Comparison of ENCODE assay signal across 21 cellular contexts in genomic region chr1:161770250-161770649, GRCh38. TPM values are rescaled to one million over a fixed set of nuclear protein-coding genes. Genes with fewer than 3 reads are reported as not detected.
A peak's percentile ranks its signal among the peaks of the same experiment; 100 is the strongest.
DNase-seq lines count a peak whose midpoint lies in the region; ATAC-seq, FAIRE-seq and TF ChIP-seq lines count a peak whose summit lies in the region.
"Had no signal": no experiment of that assay in that cellular context is flagged by ENCODE, and none has a peak within 500 bp of the region (broad histone marks: within the 10 kb centered on the region; RNA-seq: fewer than 3 reads in every experiment).

No MANE protein-coding gene starts in this region.

- H3K4me2 ChIP-seq in Karpas-422 (ENCODE audit: low read depth, low read length, poor library complexity, severe bottlenecking) (peak overlapping the region; percentile 11), GM12878 (ENCODE audit: control insufficient read depth, insufficient read depth) (peak overlapping the region; percentile 83)
- H3K4me2 ChIP-seq: GM23338 had no signal

- no peak for TF ChIP-seq RAD21 in GM12878 (IDR thresholded peaks at IDR 0.05; ENCODE audit: insufficient read depth, low read depth, low read length)

- H3K27ac ChIP-seq in Karpas-422 (ENCODE audit: low read length) = no peak overlapping the region
- H3K27ac ChIP-seq in GM12878 (ENCODE audit: control insufficient read depth, insufficient read depth) = no peak overlapping the region
- H3K27ac ChIP-seq: C4-2B, SJCRH30 had no signal

- H2AFZ ChIP-seq in Karpas-422 (ENCODE audit: low read length) (no peak overlapping the region), GM12878 (ENCODE audit: control insufficient read depth, low read depth, low read length) (no peak overlapping the region)
- H2AFZ ChIP-seq: GM23338 had no signal

- FAIRE-seq in GM12878 (lab: Jason Lieb, UNC) = no peak
- FAIRE-seq: GM19239 had no signal

- H3K36me3 Mint-ChIP-seq in activated naive CD8-positive, alpha-beta T cell = peaks cover 2% of the 10 kb centered on the region
- peaks cover 13% of the 10 kb centered on the region for H3K36me3 Mint-ChIP-seq in activated naive CD8-positive, alpha-beta T cell treated with anti-CD3 and anti-CD28 coated beads for 36 hours

- no peak overlapping the region for H3K4me3 Mint-ChIP-seq in activated naive CD8-positive, alpha-beta T cell
- H3K4me3 Mint-ChIP-seq in activated naive CD8-positive, alpha-beta T cell treated with anti-CD3 and anti-CD28 coated beads for 36 hours = no peak overlapping the region
- H3K4me3 Mint-ChIP-seq in stimulated activated naive CD8-positive, alpha-beta T cell treated with anti-CD3 and anti-CD28 coated beads, Interleukin-15, amount 100 ng/mL, for 72 hours = peak overlapping the region; percentile 36 to 48
- H3K4me3 Mint-ChIP-seq: GM23338 had no signal

- POLR2A ChIA-PET in GM12878 (lab: Charles Lee) = no interaction called here

- 100% methylated on average over 3 of the region's 3 CpGs for whole genome bisulfite sequencing in GM12878 (ENCODE audit: insufficient coverage, insufficient replicate concordance, low lambda C conversion rate, missing lambda C conversion rate)

- H3K9me3 Mint-ChIP-seq in activated naive CD8-positive, alpha-beta T cell (ENCODE audit: low read depth) = no peaks in the 10 kb centered on the region
- H3K9me3 Mint-ChIP-seq in activated naive CD8-positive, alpha-beta T cell treated with anti-CD3 and anti-CD28 coated beads for 36 hours = no peaks in the 10 kb centered on the region
- H3K9me3 Mint-ChIP-seq in stimulated activated naive CD8-positive, alpha-beta T cell treated with anti-CD3 and anti-CD28 coated beads, Interleukin-15, amount 100 ng/mL, for 72 hours = no peaks in the 10 kb centered on the region
- H3K9me3 Mint-ChIP-seq: GM23338 had no signal

- no peak for DNase-seq in activated naive CD8-positive, alpha-beta T cell treated with anti-CD3 and anti-CD28 coated beads for 36 hours
- DNase-seq in Karpas-422 = no peak
- no peak for DNase-seq in GM12878 (ENCODE audit: low read depth, low spot score)
- DNase-seq in stimulated activated naive CD8-positive, alpha-beta T cell treated with anti-CD3 and anti-CD28 coated beads, Interleukin-15, amount 100 ng/mL, for 72 hours = no peak
- DNase-seq in NCI-H748 treated with DMSO at 0.1 percent for 48 hours (lab: John Stamatoyannopoulos, UW) = no peak
- DNase-seq: ACHN, COR-L47, DMS 273 treated with DMSO at 0.1 percent for 48 hours, GDM1, HCEC 1CT, KBM-7, NCI-H1417 treated with DMSO at 0.1 percent for 48 hours, NCI-H187 treated with DMSO at 0.1 percent for 48 hours, NCI-H2227 treated with DMSO at 0.1 percent for 48 hours, NCI-H524, SJCRH30 had no signal

- H3K4me1 Mint-ChIP-seq in activated naive CD8-positive, alpha-beta T cell (ENCODE audit: low read depth) = peaks cover 40% of the 10 kb centered on the region
- H3K4me1 Mint-ChIP-seq in activated naive CD8-positive, alpha-beta T cell treated with anti-CD3 and anti-CD28 coated beads for 36 hours = peaks cover 42% of the 10 kb centered on the region
- peaks cover 29% of the 10 kb centered on the region for H3K4me1 Mint-ChIP-seq in stimulated activated naive CD8-positive, alpha-beta T cell treated with anti-CD3 and anti-CD28 coated beads, Interleukin-15, amount 100 ng/mL, for 72 hours

- peak overlapping the region; percentile 30 for H3K27ac Mint-ChIP-seq in activated naive CD8-positive, alpha-beta T cell
- no peak overlapping the region for H3K27ac Mint-ChIP-seq in activated naive CD8-positive, alpha-beta T cell treated with anti-CD3 and anti-CD28 coated beads for 36 hours
- peak overlapping the region in 1 of 2 donors; percentile 89 for H3K27ac Mint-ChIP-seq in stimulated activated naive CD8-positive, alpha-beta T cell treated with anti-CD3 and anti-CD28 coated beads, Interleukin-15, amount 100 ng/mL, for 72 hours
- H3K27ac Mint-ChIP-seq: GM23338 had no signal

- intact Hi-C loops in GM12878 (cut with micrococcal nuclease; ENCODE audit: unreplicated experiment) = no loop called here

- TF ChIP-seq CTCF in GM12878 (IDR thresholded peaks at IDR 0.05 in 2 of 3, conservative IDR thresholded peaks at IDR 0.05 in 1 of 3; ENCODE audit: control insufficient read depth in 2 of 3, extremely low read depth in 1 of 3, insufficient read depth in 1 of 3, low read depth in 3 of 3, low read length in 3 of 3) = no peak

- ATAC-seq in GM12878 (no peak), GM18517 (IDR thresholded peaks at IDR 0.05; ENCODE audit: unreplicated experiment) (no peak)
- no peak for ATAC-seq in stimulated activated naive CD8-positive, alpha-beta T cell treated with anti-CD3 and anti-CD28 coated beads, Interleukin-15, amount 100 ng/mL, for 72 hours
- ATAC-seq: GM23338 had no signal

- H3K79me2 ChIP-seq in Karpas-422 (ENCODE audit: low read length) (peaks cover 98% of the 10 kb centered on the region), GM12878 (ENCODE audit: control insufficient read depth, insufficient read depth, low read length) (peaks cover 95% of the 10 kb centered on the region)

- TF ChIP-seq EP300 in GM12878 (IDR thresholded peaks at IDR 0.05; ENCODE audit: borderline replicate concordance in 1 of 2, control insufficient read depth in 1 of 2, low read depth in 2 of 2, low read length in 2 of 2) = no peak

- H3K36me3 ChIP-seq in Karpas-422 (ENCODE audit: insufficient read depth, low read length) = peaks cover 20% of the 10 kb centered on the region; the same call in 1 of the 2 replicates
- H3K36me3 ChIP-seq in GM12878 (ENCODE audit: control insufficient read depth in 2 of 2, insufficient read depth in 2 of 2, low read length in 1 of 2) = no peaks in the 10 kb centered on the region
- H3K36me3 ChIP-seq: SJCRH30 had no signal

- H3K9me2 ChIP-seq in Karpas-422 (replicated peaks; ENCODE audit: insufficient read depth, low read length) = no peaks in the 10 kb centered on the region

- H3K9ac ChIP-seq in Karpas-422 (ENCODE audit: low read length) (no peak overlapping the region), GM12878 (ENCODE audit: control insufficient read depth, insufficient read depth, low read length) (no peak overlapping the region)

- H3K4me3 ChIP-seq in Karpas-422 (ENCODE audit: low read length) (no peak overlapping the region), GM12878 (peak overlapping the region; percentile 28; the same call in 1 of the 2 replicates)
- H3K4me3 ChIP-seq: GM23338, SJCRH30 had no signal

- no peaks in the 10 kb centered on the region; the same call in 1 of the 2 replicates for H4K20me1 ChIP-seq in Karpas-422 (ENCODE audit: insufficient read depth, low read depth, low read length)
- no peaks in the 10 kb centered on the region for H4K20me1 ChIP-seq in GM12878 (ENCODE audit: control insufficient read depth, insufficient read depth)

- H3K4me1 ChIP-seq in Karpas-422 (ENCODE audit: low read length) = peaks cover 69% of the 10 kb centered on the region
- H3K4me1 ChIP-seq in GM12878 (ENCODE audit: control insufficient read depth, insufficient read depth, low read length) = peaks cover 17% of the 10 kb centered on the region
- H3K4me1 ChIP-seq: SJCRH30 had no signal

- CTCF ChIA-PET in GM12878 (lab: Yijun Ruan, JAX) = interaction anchor here (1.1 to 1.3 kb wide), 2 partner anchors 14 to 22 kb away, joined by 3 to 6 read pairs; no protein-coding TSS in a partner anchor

- RAD21 ChIA-PET in GM12878 (lab: Charles Lee; ENCODE audit: unreplicated experiment) = no interaction called here

- H3K9me3 ChIP-seq in Karpas-422 (ENCODE audit: low read length) = no peaks in the 10 kb centered on the region
- no peaks in the 10 kb centered on the region for H3K9me3 ChIP-seq in GM12878 (replicated peaks; ENCODE audit: control insufficient read depth, insufficient read depth, low read length)
- H3K9me3 ChIP-seq: SJCRH30 had no signal

- no peak for TF ChIP-seq POLR2A in GM12878 (IDR thresholded peaks at IDR 0.05; ENCODE audit: low read depth, low read length)

- in situ Hi-C loops in GM12878 (cut with MboI) = no loop called here

- no peaks in the 10 kb centered on the region for H3K27me3 Mint-ChIP-seq in activated naive CD8-positive, alpha-beta T cell
- no peaks in the 10 kb centered on the region for H3K27me3 Mint-ChIP-seq in activated naive CD8-positive, alpha-beta T cell treated with anti-CD3 and anti-CD28 coated beads for 36 hours
- no peaks in the 10 kb centered on the region for H3K27me3 Mint-ChIP-seq in stimulated activated naive CD8-positive, alpha-beta T cell treated with anti-CD3 and anti-CD28 coated beads, Interleukin-15, amount 100 ng/mL, for 72 hours

- no peaks in the 10 kb centered on the region for H3K27me3 ChIP-seq in Karpas-422 (ENCODE audit: low read length)
- no peaks in the 10 kb centered on the region for H3K27me3 ChIP-seq in GM12878 (replicated peaks in 1 of 2; ENCODE audit: control insufficient read depth in 2 of 2, insufficient read depth in 2 of 2, low read length in 1 of 2)
- H3K27me3 ChIP-seq: SJCRH30 had no signal

- SMC1A ChIA-PET in GM12878 (lab: Charles Lee; ENCODE audit: uncharacterized antibody, unreplicated experiment) = interaction anchor here (0.6 to 1.2 kb wide), 3 partner anchors 15 to 694 kb away, joined by 3 to 5 read pairs (median 3); no protein-coding TSS in a partner anchor

- BruUV-seq in GM12878 (replicated peaks; lab: Mats Ljungman, UMichigan) = no TSS peak

RNA-seq across cellular contexts. Expression of gene ATF6, which starts 4.1 kb away (rescaled TPM):
- total RNA-seq in activated naive CD8-positive, alpha-beta T cell treated with anti-CD3 and anti-CD28 coated beads for 36 hours = 10 to 100 TPM; 20.2 to 22.1 TPM
- 21.6 and 36.5 TPM in 2 replicates for total RNA-seq in Karpas-422 (2014; rRNA removed; shearing (Covaris generic); ENCODE audit: low replicate concordance)
- 65.7 and 71.1 TPM in 2 replicates for total RNA-seq in GM12878 (2013; cell fraction: nucleolus; rRNA removed)
- 15.2 and 18.0 TPM in 2 replicates for total RNA-seq in GM12878 (2014; rRNA removed)
- total RNA-seq in GM12878 (2014; rRNA removed; fragmentation: Illumina TruSeq; extraction: Trizol) = 23.0 and 23.3 TPM in 2 replicates
- 17.0 and 17.5 TPM in 2 replicates for total RNA-seq in GM12878 (2021)
- polyA plus RNA-seq in GM12878 (2011; ENCODE audit: low read depth) = 7.1 TPM
- polyA plus RNA-seq in GM12878 (2011; rRNA removed) = 24.3 and 30.4 TPM in 2 replicates
- polyA plus RNA-seq in GM12878 (2011; cell fraction: cytosol; rRNA removed) = 12.7 and 14.3 TPM in 2 replicates
- polyA plus RNA-seq in GM12878 (2011; cell fraction: nucleus; rRNA removed) = 9.5 and 10.7 TPM in 2 replicates
- polyA plus RNA-seq in GM12878 (2012) = 9.9 and 11.2 TPM in 2 replicates
- 19.2 and 23.8 TPM in 2 replicates for polyA plus RNA-seq in GM12878 (2014; fragmentation: Illumina TruSeq; extraction: Trizol)
- 1 to 10 TPM; 7.8 to 8.9 TPM for polyA plus RNA-seq in GM12878 (2014; fragmentation: Nextera tagmentation; extraction: Ambion mirVana)
- polyA plus RNA-seq in GM12878 (2014; rRNA removed) = 10.3 and 11.7 TPM in 2 replicates
- 10 to 100 TPM; 12.9 to 14.2 TPM for polyA plus RNA-seq in GM12878 (2016; fragmentation: Nextera tagmentation; extraction: Ambion mirVana)
- 29.3 and 33.2 TPM in 2 replicates for polyA minus RNA-seq in GM12878 (2011; rRNA and poly(A)+ RNA removed)
- polyA minus RNA-seq in GM12878 (2011; cell fraction: cytosol; rRNA and poly(A)+ RNA removed) = 7.4 and 8.7 TPM in 2 replicates
- 21.9 and 29.9 TPM in 2 replicates for polyA minus RNA-seq in GM12878 (2011; cell fraction: nucleus; rRNA and poly(A)+ RNA removed)

RNA-seq across cellular contexts. Expression of gene DUSP12, which starts 20.7 kb away (rescaled TPM):
- 10 to 100 TPM; 39.9 to 40.3 TPM for total RNA-seq in activated naive CD8-positive, alpha-beta T cell treated with anti-CD3 and anti-CD28 coated beads for 36 hours
- 87.8 and 102 TPM in 2 replicates for total RNA-seq in Karpas-422 (2014; rRNA removed; shearing (Covaris generic); ENCODE audit: low replicate concordance)
- 51.7 and 53.8 TPM in 2 replicates for total RNA-seq in GM12878 (2013; cell fraction: nucleolus; rRNA removed)
- 41.1 and 42.5 TPM in 2 replicates for total RNA-seq in GM12878 (2014; rRNA removed)
- 23.7 and 24.1 TPM in 2 replicates for total RNA-seq in GM12878 (2014; rRNA removed; fragmentation: Illumina TruSeq; extraction: Trizol)
- 25.2 and 29.8 TPM in 2 replicates for total RNA-seq in GM12878 (2021)
- 20.3 TPM for polyA plus RNA-seq in GM12878 (2011; ENCODE audit: low read depth)
- polyA plus RNA-seq in GM12878 (2011; rRNA removed) = 50.8 and 62.5 TPM in 2 replicates
- polyA plus RNA-seq in GM12878 (2011; cell fraction: cytosol; rRNA removed) = 32.4 and 42.5 TPM in 2 replicates
- 45.5 and 54.7 TPM in 2 replicates for polyA plus RNA-seq in GM12878 (2011; cell fraction: nucleus; rRNA removed)
- polyA plus RNA-seq in GM12878 (2012) = 22.4 and 25.5 TPM in 2 replicates
- 24.8 and 25.7 TPM in 2 replicates for polyA plus RNA-seq in GM12878 (2014; fragmentation: Illumina TruSeq; extraction: Trizol)
- 10 to 100 TPM in 1 of 2 experiments, 1 to 10 TPM in 1; 7.0 to 13.3 TPM for polyA plus RNA-seq in GM12878 (2014; fragmentation: Nextera tagmentation; extraction: Ambion mirVana)
- 46.5 and 51.5 TPM in 2 replicates for polyA plus RNA-seq in GM12878 (2014; rRNA removed)
- polyA plus RNA-seq in GM12878 (2016; fragmentation: Nextera tagmentation; extraction: Ambion mirVana) = 10 to 100 TPM; 42.5 TPM
- polyA minus RNA-seq in GM12878 (2011; rRNA and poly(A)+ RNA removed) = 16.2 and 20.9 TPM in 2 replicates
- 14.8 and 16.3 TPM in 2 replicates for polyA minus RNA-seq in GM12878 (2011; cell fraction: cytosol; rRNA and poly(A)+ RNA removed)
- 21.8 and 38.5 TPM in 2 replicates for polyA minus RNA-seq in GM12878 (2011; cell fraction: nucleus; rRNA and poly(A)+ RNA removed)

RNA-seq across cellular contexts. Expression of gene FCRLB, which starts 48.9 kb away (rescaled TPM):
- under 1 TPM; 0.49 to 0.76 TPM for total RNA-seq in activated naive CD8-positive, alpha-beta T cell treated with anti-CD3 and anti-CD28 coated beads for 36 hours
- 937 and 1,205 TPM in 2 replicates for total RNA-seq in Karpas-422 (2014; rRNA removed; shearing (Covaris generic); ENCODE audit: low replicate concordance)
- 4.0 and 4.2 TPM in 2 replicates for total RNA-seq in GM12878 (2013; cell fraction: nucleolus; rRNA removed)
- 11.3 and 11.5 TPM in 2 replicates for total RNA-seq in GM12878 (2014; rRNA removed)
- total RNA-seq in GM12878 (2014; rRNA removed; fragmentation: Illumina TruSeq; extraction: Trizol) = 3.1 and 3.4 TPM in 2 replicates
- 7.9 and 8.3 TPM in 2 replicates for total RNA-seq in GM12878 (2021)
- 0.73 TPM for polyA plus RNA-seq in GM12878 (2011; ENCODE audit: low read depth)
- 1.2 and 1.5 TPM in 2 replicates for polyA plus RNA-seq in GM12878 (2011; rRNA removed)
- 1.3 and 1.7 TPM in 2 replicates for polyA plus RNA-seq in GM12878 (2011; cell fraction: cytosol; rRNA removed)
- polyA plus RNA-seq in GM12878 (2011; cell fraction: nucleus; rRNA removed) = 3.6 and 4.2 TPM in 2 replicates
- polyA plus RNA-seq in GM12878 (2012) = 2.5 and 3.2 TPM in 2 replicates
- polyA plus RNA-seq in GM12878 (2014; fragmentation: Illumina TruSeq; extraction: Trizol) = 1.2 and 1.9 TPM in 2 replicates
- 1 to 10 TPM in 1 of 2 experiments, under 1 TPM in 1; 0.55 to 1.2 TPM for polyA plus RNA-seq in GM12878 (2014; fragmentation: Nextera tagmentation; extraction: Ambion mirVana)
- polyA plus RNA-seq in GM12878 (2014; rRNA removed) = 8.8 and 9.4 TPM in 2 replicates
- 10 to 100 TPM; 10.9 to 11.7 TPM for polyA plus RNA-seq in GM12878 (2016; fragmentation: Nextera tagmentation; extraction: Ambion mirVana)
- polyA minus RNA-seq in GM12878 (2011; rRNA and poly(A)+ RNA removed) = 0.93 and 1.1 TPM in 2 replicates
- polyA minus RNA-seq in GM12878 (2011; cell fraction: cytosol; rRNA and poly(A)+ RNA removed) = 0.53 and 0.62 TPM in 2 replicates
- polyA minus RNA-seq in GM12878 (2011; cell fraction: nucleus; rRNA and poly(A)+ RNA removed) = 2.3 and 2.4 TPM in 2 replicates

Comparison
In these comparisons a context has a peak if more than half of its experiments do, and no peak if none do; other contexts are left out.
1. H3K4me3 Mint-ChIP-seq: peak in stimulated activated naive CD8-positive, alpha-beta T cell treated with anti-CD3 and anti-CD28 coated beads, Interleukin-15, amount 100 ng/mL, for 72 hours (2 of 2); none in activated naive CD8-positive, alpha-beta T cell (single experiment) and activated naive CD8-positive, alpha-beta T cell treated with anti-CD3 and anti-CD28 coated beads for 36 hours (single experiment).
2. RNA of gene FCRLB, which starts 48.9 kb away (total RNA-seq): 937 to 1,205 TPM in Karpas-422; 3.1 to 11.5 TPM in GM12878 and 0.49 to 0.76 TPM in activated naive CD8-positive, alpha-beta T cell treated with anti-CD3 and anti-CD28 coated beads for 36 hours; every median in the first group is over 10 times any median in the second.